ENCODE assay signal across 8 cellular contexts in genomic region chr4:109703664-109704351, GRCh38. TPM values are rescaled to one million over a fixed set of nuclear protein-coding genes. Genes with fewer than 3 reads are reported as not detected.
A peak's percentile ranks its signal among the peaks of the same experiment; 100 is the strongest.
DNase-seq lines count a peak whose midpoint lies in the region; ATAC-seq and TF ChIP-seq lines count a peak whose summit lies in the region.

No MANE protein-coding gene starts in this region.

- H3K36me3 Mint-ChIP-seq in activated T-cell treated with anti-CD3 and anti-CD28 coated beads, Interleukin-2, amount 50 U/mL, for 4 hours (ENCODE audit: insufficient read depth): peaks cover 3% of the 10 kb centered on the region

- ATAC-seq in activated T-cell treated with anti-CD3 and anti-CD28 coated beads, Interleukin-2, amount 50 U/mL, for 4 hours: no peak
- no peak for ATAC-seq in gastroesophageal sphincter

- peaks cover 38% of the 10 kb centered on the region for H3K4me1 Mint-ChIP-seq in activated T-cell treated with anti-CD3 and anti-CD28 coated beads, Interleukin-2, amount 50 U/mL, for 4 hours (ENCODE audit: low read depth)

- H3K27ac ChIP-seq in VCaP: peak overlapping the region; percentile 67
- H3K27ac ChIP-seq in gastroesophageal sphincter: peak overlapping the region; percentile 4 to 91 (median 90)

- H3K9me3 ChIP-seq in gastroesophageal sphincter: no peaks in the 10 kb centered on the region

- DNase-seq in activated T-cell treated with anti-CD3 and anti-CD28 coated beads, Interleukin-2, amount 50 U/mL, for 4 hours: no peak
- DNase-seq in activated T-cell treated with anti-CD3 and anti-CD28 coated beads for 4 hours: no peak
- peak; percentile 75 for DNase-seq in retina
- no peak for DNase-seq in posterior vena cava (ENCODE audit: low spot score)
- DNase-seq in NCI-H446 treated with DMSO at 0.1 percent for 48 hours (lab: John Stamatoyannopoulos, UW): no peak
- no peak for DNase-seq in NCI-H187 treated with DMSO at 0.1 percent for 48 hours (lab: John Stamatoyannopoulos, UW)

- WGBS in gastroesophageal sphincter (ENCODE audit: low coverage in 1 of 2), 2 donors: 15 to 21% methylated on average over 6 to 10 of the region's 11 CpGs

- no peaks in the 10 kb centered on the region for H3K9me3 Mint-ChIP-seq in activated T-cell treated with anti-CD3 and anti-CD28 coated beads, Interleukin-2, amount 50 U/mL, for 4 hours

- no peak for TF ChIP-seq EP300 in gastroesophageal sphincter (IDR thresholded peaks at IDR 0.05)

- H3K36me3 ChIP-seq in gastroesophageal sphincter: peaks cover 0 to 5% of the 10 kb centered on the region in 2 donors

- H3K4me3 ChIP-seq in gastroesophageal sphincter: peak overlapping the region; percentile 56 to 77

- intact Hi-C loops in posterior vena cava (cut with DNase I): loop anchor here in 1 of 2 donors (5.0 kb wide), 1 partner anchor 113 kb away; the partner anchor contains the start of gene GAR1

- peaks cover 3 to 23% (median 9%) of the 10 kb centered on the region in 3 donors for H3K4me1 ChIP-seq in gastroesophageal sphincter

- H3K27me3 Mint-ChIP-seq in activated T-cell treated with anti-CD3 and anti-CD28 coated beads, Interleukin-2, amount 50 U/mL, for 4 hours (ENCODE audit: low read depth): no peaks in the 10 kb centered on the region

- H3K27me3 ChIP-seq in gastroesophageal sphincter: no peaks in the 10 kb centered on the region

- H3K4me3 Mint-ChIP-seq in activated T-cell treated with anti-CD3 and anti-CD28 coated beads, Interleukin-2, amount 50 U/mL, for 4 hours: peak overlapping the region; percentile 93

- TF ChIP-seq CTCF in VCaP (conservative IDR thresholded peaks at IDR 0.05) (no peak), gastroesophageal sphincter (IDR thresholded peaks at IDR 0.05) (no peak)

- TF ChIP-seq POLR2A in gastroesophageal sphincter (IDR thresholded peaks at IDR 0.05): no peak

RNA-seq across cellular contexts. Expression of gene CASP6, which starts 0.6 kb away (rescaled TPM):
- total RNA-seq in activated T-cell treated with anti-CD3 and anti-CD28 coated beads, Interleukin-2, amount 50 U/mL, for 4 hours: 10 to 100 TPM; 10.1 to 14.1 (median 11.4) TPM
- 10 to 100 TPM; 11.2 to 20.0 (median 15.6) TPM for total RNA-seq in gastroesophageal sphincter
- 10 to 100 TPM; 10.5 to 11.6 TPM for total RNA-seq in posterior vena cava

RNA-seq across cellular contexts. Expression of gene PLA2G12A, which starts 26.1 kb away (rescaled TPM):
- total RNA-seq in activated T-cell treated with anti-CD3 and anti-CD28 coated beads, Interleukin-2, amount 50 U/mL, for 4 hours: 10 to 100 TPM; 12.9 to 18.2 (median 18.2) TPM
- 100 to 1,000 TPM in 1 of 4 donors, 10 to 100 TPM in 3; 16.6 to 110 (median 27.1) TPM for total RNA-seq in gastroesophageal sphincter
- 10 to 100 TPM; 26.9 to 31.9 TPM for total RNA-seq in posterior vena cava
